ENCODE assay signal across 26 cellular contexts in the genomic region with DNA sequence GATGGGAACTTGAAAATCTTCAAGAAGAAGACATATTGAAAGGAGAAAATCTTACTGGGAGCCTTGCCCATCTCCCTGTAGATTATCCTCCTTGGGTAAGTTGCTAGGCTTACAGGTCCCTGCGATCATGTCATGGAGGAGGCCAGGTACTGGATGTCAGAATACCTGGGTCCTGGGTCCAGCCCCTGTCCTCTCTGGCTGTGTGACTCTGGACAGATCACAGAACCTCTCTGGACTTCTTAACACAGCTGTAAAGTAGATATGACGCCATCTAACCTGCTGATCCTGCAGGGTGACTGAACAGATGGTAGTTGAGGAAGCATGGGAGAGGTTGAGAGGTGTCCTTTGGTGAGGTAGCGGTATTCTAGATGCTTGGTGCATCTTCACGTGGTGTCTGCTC. TPM values are rescaled to one million over a fixed set of nuclear protein-coding genes. Genes with fewer than 3 reads are reported as not detected.
DNase-seq lines count a peak whose midpoint lies in the region; ATAC-seq, FAIRE-seq and TF ChIP-seq lines count a peak whose summit lies in the region.
"Had no signal": no experiment of that assay in that cellular context is flagged by ENCODE, and none has a peak within 500 bp of the region (broad histone marks: within the 10 kb centered on the region; RNA-seq: fewer than 3 reads in every experiment).

No MANE protein-coding gene starts in this region.

- H3K36me3 ChIP-seq in esophagus (ENCODE audit: control insufficient read depth in 2 of 2, insufficient read depth in 2 of 2, low read length in 1 of 2): peaks cover 0 to 6% of the 10 kb centered on the region in 2 donors
- H3K36me3 ChIP-seq: esophagus muscularis mucosa, gastroesophageal sphincter, tibial artery had no signal

- no peak for TF ChIP-seq POLR2A in A549 (IDR thresholded peaks at IDR 0.05; ENCODE audit: low read length)

- peak overlapping the region; percentile 96 to 98 for H3K27ac ChIP-seq in A549
- H3K27ac ChIP-seq in RWPE1: peak overlapping the region; percentile 97
- peak overlapping the region; percentile 84 to 89 for H3K27ac ChIP-seq in esophagus (ENCODE audit: low read depth in 2 of 2, low read length in 1 of 2)
- H3K27ac ChIP-seq: GM23248, SK-N-MC had no signal

- POLR2A ChIA-PET in A549 (lab: Yijun Ruan, JAX): interaction anchor here (1.2 to 5.3 kb wide), 2 partner anchors 18 to 23 kb away, joined by 7 to 99 read pairs; no protein-coding TSS in a partner anchor
- POLR2A ChIA-PET in RWPE1 (lab: Yijun Ruan, JAX; ENCODE audit: low non-redundant PET): no interaction called here

- H3K4me3 ChIP-seq in A549 (peak overlapping the region; percentile 71), esophagus (ENCODE audit: low read depth in 1 of 2, low read length in 2 of 2) (no peak overlapping the region)
- H3K4me3 ChIP-seq: GM23248, SK-N-MC had no signal

- WGBS in A549 (ENCODE audit: missing lambda C conversion rate): 69% methylated on average over 4 of the region's 4 CpGs
- 71 to 84% methylated on average over 4 of the region's 4 CpGs for WGBS in esophagus, 2 donors

- CTCF ChIA-PET in A549 (lab: Yijun Ruan, JAX): interaction anchor here (1.1 to 5.3 kb wide), 4 partner anchors 11 to 132 kb away, joined by 3 to 36 read pairs (median 4); no protein-coding TSS in a partner anchor
- CTCF ChIA-PET in RWPE1 (lab: Yijun Ruan, JAX): interaction anchor here (0.6 to 1.2 kb wide), 2 partner anchors 11 to 573 kb away, joined by 3 to 4 read pairs; no protein-coding TSS in a partner anchor

- no peak for TF ChIP-seq CTCF in A549 (IDR thresholded peaks at IDR 0.05)
- no peak for TF ChIP-seq CTCF in RWPE1 (conservative IDR thresholded peaks at IDR 0.05; ENCODE audit: low read depth)

- no peak for TF ChIP-seq RAD21 in A549 (conservative IDR thresholded peaks at IDR 0.05 in 1 of 2, IDR thresholded peaks at IDR 0.05 in 1 of 2)

- no peak for TF ChIP-seq EP300 in A549 (IDR thresholded peaks at IDR 0.05)

- peak overlapping the region; percentile 92 for H3K4me2 ChIP-seq in A549

- H3K4me1 ChIP-seq in A549: peaks cover 66% of the 10 kb centered on the region
- H3K4me1 ChIP-seq in esophagus (ENCODE audit: control insufficient read depth in 2 of 2, insufficient read depth in 2 of 2, low read length in 1 of 2): peaks cover 8 to 47% of the 10 kb centered on the region in 2 donors

- H3K9me3 ChIP-seq in A549 (no peaks in the 10 kb centered on the region), esophagus (ENCODE audit: control insufficient read depth in 2 of 2, insufficient read depth in 1 of 2, low read depth in 1 of 2, low read length in 1 of 2) (no peaks in the 10 kb centered on the region)
- H3K9me3 ChIP-seq: esophagus muscularis mucosa, gastroesophageal sphincter, tibial artery had no signal

- intact Hi-C loops in posterior vena cava (cut with DNase I): loop anchor here in 1 of 2 donors (5.0 kb wide), 1 partner anchor 55 kb away; no protein-coding TSS in a partner anchor

- no peak for ATAC-seq in A549
- ATAC-seq in HG03280 (IDR thresholded peaks at IDR 0.05; ENCODE audit: unreplicated experiment): no peak
- ATAC-seq: activated CD4-positive, CD25-positive, alpha-beta regulatory T cell treated with anti-CD3 and anti-CD28 coated beads, Interleukin-2, amount 50 U/mL, for 24 hours; stimulated activated effector memory CD8-positive, alpha-beta T cell treated with anti-CD3 and anti-CD28 coated beads, Interleukin-12 subunit alpha, Interleukin-12 subunit beta, amount 100 ng/mL, for 72 hours had no signal

- H3K27me3 ChIP-seq in esophagus (ENCODE audit: control insufficient read depth in 1 of 2, insufficient read depth in 2 of 2, low read length in 2 of 2): no peaks in the 10 kb centered on the region
- H3K27me3 ChIP-seq: esophagus muscularis mucosa, gastroesophageal sphincter, tibial artery had no signal

- DNase-seq in A549 (ENCODE audit: low read depth in 1 of 2, low spot score in 1 of 2): no peak
- DNase-seq in RWPE1 (ENCODE audit: low spot score): no peak
- peak; percentile 23 for DNase-seq in posterior vena cava (ENCODE audit: low spot score)
- DNase-seq in H4 (ENCODE audit: low spot score): no peak
- DNase-seq in islet precursor cell: no peak
- no peak for DNase-seq in SKM-1 treated with dmso at 0.1 percent for 144 hours (lab: John Stamatoyannopoulos, UW; ENCODE audit: unreplicated experiment)
- DNase-seq: activated CD8-positive, alpha-beta memory T cell treated with anti-CD3 and anti-CD28 coated beads for 24 hours; activated naive CD4-positive, alpha-beta T cell treated with anti-CD3 and anti-CD28 coated beads for 36 hours; activated T-cell treated with anti-CD3 and anti-CD28 coated beads, Interleukin-2, amount 50 U/mL, for 48 hours; anterior cingulate cortex; DMS153; naive B cell; NCI-H1105 treated with DMSO at 0.1 percent for 48 hours; NCI-H2107; NCI-H510A had no signal

- no peak for FAIRE-seq in A549 (lab: Jason Lieb, UNC)
- FAIRE-seq: A204.1, G401.6 had no signal

TF ChIP-seq in A549, 52 proteins besides CTCF, POLR2A, EP300 and RAD21:
- no peak for TF ChIP-seq JUNB (IDR thresholded peaks at IDR 0.05)

RNA-seq across cellular contexts. Expression of gene TSKU, which starts 4.1 kb away (rescaled TPM):
- polyA plus RNA-seq in A549 (2011; rRNA removed) (164 and 188 TPM in 2 replicates), A549 (2017; fragmentation: RNase III; extraction: RNeasy Plus Mini Kit Qiagen cat#74134 plus additional on column Dnase treatment) (145 to 171 TPM (median 164 TPM) in 3 replicates), esophagus (10 to 100 TPM; 23.9 to 34.8 TPM)
- 177 and 263 TPM in 2 replicates for polyA plus RNA-seq in A549 (2012; cell fraction: cytosol; rRNA removed)
- polyA plus RNA-seq in A549 (2012; cell fraction: nucleus; rRNA removed): 271 and 323 TPM in 2 replicates
- 186 and 192 TPM in 2 replicates for polyA minus RNA-seq in A549 (2011; rRNA and poly(A)+ RNA removed)
- total RNA-seq in posterior vena cava: 10 to 100 TPM; 64.0 to 77.6 TPM
- total RNA-seq in H4 (2014; rRNA removed; shearing (Covaris generic)): 64.5 and 67.1 TPM in 2 replicates
